Comparison of ENCODE assay signal across 2 cellular contexts in genomic region chr9:128218172-128218517, GRCh38.
TF ChIP-seq lines count a peak whose summit lies in the region.

No MANE protein-coding gene starts in this region.

TF ChIP-seq in SK-N-SH, 30 proteins besides CTCF, POLR2A, EP300 and RAD21:
- no peak for TF ChIP-seq REST (IDR thresholded peaks at IDR 0.05; ENCODE audit: low read depth, low read length)
- no peak for TF ChIP-seq JUND (IDR thresholded peaks at IDR 0.05)
- TF ChIP-seq IRF3 (IDR thresholded peaks at IDR 0.05; ENCODE audit: low read depth, low read length): no peak
- no peak for TF ChIP-seq POLR2AphosphoS5 (IDR thresholded peaks at IDR 0.05; ENCODE audit: low read depth, low read length)
- no peak for TF ChIP-seq SIN3A (IDR thresholded peaks at IDR 0.05; ENCODE audit: borderline replicate concordance, low read depth, low read length)
- TF ChIP-seq FOXJ3 (CRISPR knock-in tag; IDR thresholded peaks at IDR 0.05): no peak

TF ChIP-seq in SK-N-SH treated with all-trans-retinoic acid at 6 μM for 48 hours, 23 proteins besides CTCF, POLR2A, EP300 and RAD21:
- no peak for TF ChIP-seq BACH2 (CRISPR knock-in tag; IDR thresholded peaks at IDR 0.05; ENCODE audit: borderline replicate concordance)
- no peak for TF ChIP-seq RARB (CRISPR knock-in tag; IDR thresholded peaks at IDR 0.05)
- no peak for TF ChIP-seq POU6F1 (CRISPR knock-in tag; IDR thresholded peaks at IDR 0.05; ENCODE audit: borderline replicate concordance, low read depth)
- no peak for TF ChIP-seq ZFP3 (CRISPR knock-in tag; IDR thresholded peaks at IDR 0.05)
- TF ChIP-seq ZNF565 (CRISPR knock-in tag; conservative IDR thresholded peaks at IDR 0.05; ENCODE audit: low read depth): no peak
- no peak for TF ChIP-seq TSHZ2 (CRISPR knock-in tag; IDR thresholded peaks at IDR 0.05)
- TF ChIP-seq PPARA (CRISPR knock-in tag; IDR thresholded peaks at IDR 0.05; ENCODE audit: borderline replicate concordance): no peak
